ENCODE assay signal across 9 cellular contexts in the genomic region with DNA sequence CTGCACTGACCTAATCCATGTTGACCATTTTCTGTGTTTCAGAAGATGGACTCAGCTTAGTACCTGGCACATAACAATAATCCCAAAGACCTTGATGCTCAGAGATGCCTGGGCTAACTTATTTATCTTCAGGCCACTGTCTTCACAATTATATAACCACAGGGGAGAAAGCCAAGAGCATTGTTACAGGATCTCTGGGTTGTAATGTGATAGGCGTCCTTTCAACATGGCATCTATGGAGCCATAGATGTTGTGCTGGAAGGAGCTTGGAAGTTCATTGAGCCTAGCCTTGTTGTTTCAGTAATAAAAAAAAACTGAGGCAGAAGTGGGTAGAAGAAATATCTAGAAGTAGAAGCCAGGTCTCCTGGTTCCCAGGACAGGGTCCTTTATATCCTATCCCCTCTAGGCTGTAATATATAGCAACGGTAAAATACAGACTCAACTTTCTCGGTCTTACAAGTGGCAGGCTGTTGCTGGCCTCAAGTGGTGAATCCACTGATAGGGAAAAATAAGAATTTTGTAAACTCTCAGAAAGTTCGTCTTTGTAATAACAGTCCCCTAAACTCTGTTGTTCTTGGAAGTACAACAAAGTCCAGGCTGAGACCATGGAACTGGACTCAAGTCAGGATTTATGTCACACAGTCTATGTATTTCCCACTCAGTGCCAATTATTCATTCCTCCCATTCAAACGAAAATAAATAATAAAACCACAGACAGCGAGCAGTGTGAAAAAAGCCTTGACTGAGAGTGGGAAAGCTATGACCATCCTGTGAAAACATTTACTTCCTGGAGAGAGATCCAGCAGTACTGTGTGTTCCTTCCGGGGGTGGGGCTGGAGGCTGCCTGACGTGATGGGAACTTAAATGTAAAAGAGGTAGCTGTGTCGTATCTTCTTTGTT.
DNase-seq lines count a peak whose midpoint lies in the region; ATAC-seq and TF ChIP-seq lines count a peak whose summit lies in the region.
"Had no signal": no experiment of that assay in that cellular context is flagged by ENCODE, and none has a peak within 500 bp of the region (broad histone marks: within the 10 kb centered on the region; RNA-seq: fewer than 3 reads in every experiment).

No MANE protein-coding gene starts in this region.

- H3K27ac Mint-ChIP-seq in endothelial cell (ENCODE audit: unreplicated experiment), result peak overlapping the region; percentile 81

- no peak for TF ChIP-seq CTCF in endothelial cell (IDR thresholded peaks at IDR 0.05; ENCODE audit: unreplicated experiment)
- TF ChIP-seq CTCF in uterus (IDR thresholded peaks at IDR 0.05), result no peak

- no peaks in the 10 kb centered on the region for H3K27me3 Mint-ChIP-seq in endothelial cell (ENCODE audit: unreplicated experiment)

- ATAC-seq in HG02571 (IDR thresholded peaks at IDR 0.05; ENCODE audit: unreplicated experiment) (no peak), HG03108 (IDR thresholded peaks at IDR 0.05; ENCODE audit: unreplicated experiment) (no peak)

- H3K4me1 ChIP-seq in uterus, result no peaks in the 10 kb centered on the region

- no peaks in the 10 kb centered on the region for H3K9me3 ChIP-seq in uterus

- no peaks in the 10 kb centered on the region for H3K9me3 Mint-ChIP-seq in endothelial cell (ENCODE audit: unreplicated experiment)

- H3K36me3 Mint-ChIP-seq in endothelial cell (ENCODE audit: low read depth, unreplicated experiment), result no peaks in the 10 kb centered on the region
- H3K36me3 Mint-ChIP-seq: CD4-positive, CD25-positive, alpha-beta regulatory T cell had no signal

- peak overlapping the region; percentile 21 to 41 for H3K27ac ChIP-seq in uterus

- no peaks in the 10 kb centered on the region for H3K27me3 ChIP-seq in uterus

- no peaks in the 10 kb centered on the region for H3K36me3 ChIP-seq in uterus

- H3K4me3 Mint-ChIP-seq in endothelial cell (ENCODE audit: unreplicated experiment), result no peak overlapping the region
- H3K4me3 Mint-ChIP-seq: CD4-positive, CD25-positive, alpha-beta regulatory T cell had no signal

- H3K4me1 Mint-ChIP-seq in endothelial cell (ENCODE audit: unreplicated experiment), result peaks cover 20% of the 10 kb centered on the region

- DNase-seq in stimulated activated CD4-positive, alpha-beta T cell treated with anti-CD3 and anti-CD28 coated beads, Interleukin-15, amount 100 ng/mL, for 24 hours, result peak; percentile 7
- DNase-seq in stimulated activated CD4-positive, alpha-beta T cell treated with anti-CD3 and anti-CD28 coated beads, Interleukin-12 subunit alpha, Interleukin-12 subunit beta, amount 100 ng/mL, for 4 hours, result no peak
- DNase-seq in endothelial cell (ENCODE audit: low spot score), result peak; percentile 35
- peak; percentile 95 to 98 for DNase-seq in lung microvascular endothelial cell (ENCODE audit: low read depth in 2 of 2)
- DNase-seq in uterus, result peak; percentile 28 to 56
- no peak for DNase-seq in NCI-H69 (lab: John Stamatoyannopoulos, UW)
- DNase-seq: CD4-positive, CD25-positive, alpha-beta regulatory T cell had no signal

- intact Hi-C loops in uterus (cut with DNase I; ENCODE audit: low total_unique reads), result no loop called here

- no peak overlapping the region for H3K4me3 ChIP-seq in uterus

- no peak for TF ChIP-seq POLR2A in uterus (IDR thresholded peaks at IDR 0.05)

Comparison
In these comparisons a context has a peak if more than half of its experiments do, and no peak if none do; other contexts are left out.
1. DNase-seq: peak in stimulated activated CD4-positive, alpha-beta T cell treated with anti-CD3 and anti-CD28 coated beads, Interleukin-15, amount 100 ng/mL, for 24 hours (single experiment), endothelial cell (single experiment), lung microvascular endothelial cell (2 of 2) and uterus (2 of 2); none in stimulated activated CD4-positive, alpha-beta T cell treated with anti-CD3 and anti-CD28 coated beads, Interleukin-12 subunit alpha, Interleukin-12 subunit beta, amount 100 ng/mL, for 4 hours (single experiment) and NCI-H69 (single experiment).